20 cellular contexts compared by ENCODE assay signal in genomic region chr3:35565048-35565447, GRCh38.
A peak's percentile ranks its signal among the peaks of the same experiment; 100 is the strongest.
DNase-seq lines count a peak whose midpoint lies in the region; ATAC-seq and TF ChIP-seq lines count a peak whose summit lies in the region.
"Had no signal": no experiment of that assay in that cellular context is flagged by ENCODE, and none has a peak within 500 bp of the region (broad histone marks: within the 10 kb centered on the region; RNA-seq: fewer than 3 reads in every experiment).

No MANE protein-coding gene starts in this region.

- no peak for ATAC-seq in SK-N-SH treated with all-trans-retinoic acid at 6 μM for 48 hours
- ATAC-seq in left lobe of liver: no peak

- DNase-seq in NOMO-1 treated with DMSO at 0.1 percent for 48 hours (lab: John Stamatoyannopoulos, UW; ENCODE audit: unreplicated experiment) (peak; percentile 14), NOMO-1 (lab: John Stamatoyannopoulos, UW; ENCODE audit: unreplicated experiment in 2 of 2) (no peak), left kidney (ENCODE audit: low read depth, low spot score) (peak; percentile 2), NCI-H146 treated with DMSO at 0.1 percent for 48 hours (lab: John Stamatoyannopoulos, UW; ENCODE audit: unreplicated experiment) (no peak), DMS53 (lab: John Stamatoyannopoulos, UW) (no peak), left lobe of liver (ENCODE audit: low spot score) (no peak)
- DNase-seq: AML-193; CD4-positive, alpha-beta T cell; COR-L47; GOT3; IMR-90; NCI-H1105 treated with DMSO at 0.1 percent for 48 hours; NCI-H146; NCI-H2029; NCI-H2227 treated with DMSO at 0.1 percent for 48 hours; NCI-H526 treated with DMSO at 0.1 percent for 48 hours; OCI-M1; Peyer's patch; SHP77 treated with DMSO at 0.1 percent for 48 hours had no signal

TF ChIP-seq in SK-N-SH treated with all-trans-retinoic acid at 6 μM for 48 hours, 23 proteins besides CTCF, POLR2A, EP300 and RAD21:
- TF ChIP-seq PPARA (CRISPR knock-in tag; IDR thresholded peaks at IDR 0.05; ENCODE audit: borderline replicate concordance) (no peak), ISL1 (CRISPR knock-in tag; IDR thresholded peaks at IDR 0.05) (peak; percentile 51)

Comparison
In these comparisons a context has a peak if more than half of its experiments do, and no peak if none do; other contexts are left out.
1. DNase-seq: peak in NOMO-1 treated with DMSO at 0.1 percent for 48 hours (single experiment) and left kidney (single experiment); none in NOMO-1 (0 of 2), NCI-H146 treated with DMSO at 0.1 percent for 48 hours (single experiment), DMS53 (single experiment) and left lobe of liver (single experiment).